In the genomic region with DNA sequence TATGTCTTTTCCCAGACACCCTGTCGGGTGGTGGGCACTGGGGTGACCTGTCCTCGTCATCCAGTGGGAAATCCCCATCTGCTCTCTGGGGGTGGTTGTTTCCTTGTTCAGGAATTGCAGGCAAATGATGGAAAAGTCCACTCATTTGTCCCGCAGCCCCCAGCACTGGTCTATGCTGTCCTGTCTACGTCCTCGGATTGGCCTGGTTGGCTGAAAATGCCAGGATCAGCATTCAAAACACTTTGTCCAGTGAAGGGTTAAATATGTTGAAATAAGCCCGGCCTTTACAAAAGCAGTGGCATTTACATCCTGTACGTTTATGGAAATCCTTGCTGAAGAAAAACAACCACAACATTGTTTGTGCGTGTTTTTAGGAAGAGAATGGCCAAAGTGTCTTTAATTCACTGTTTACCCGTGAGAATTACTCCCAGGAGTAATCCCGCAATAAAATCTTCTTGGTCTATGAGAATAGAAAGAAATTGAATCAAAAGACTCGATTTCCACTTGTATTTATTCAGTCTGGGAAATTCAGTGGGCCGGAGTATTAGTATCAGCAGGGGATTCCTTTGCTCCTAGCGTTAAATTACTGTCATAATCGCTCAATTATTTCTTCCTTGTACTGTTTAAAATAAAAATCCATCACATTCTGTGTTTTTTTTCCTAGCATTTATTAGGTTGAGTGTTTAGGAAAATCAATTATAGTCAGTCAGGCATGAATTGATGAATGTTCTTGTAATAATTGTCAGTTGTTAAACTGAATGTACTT, we compare ENCODE assay signal across 9 cellular contexts.
DNase-seq lines count a peak whose midpoint lies in the region; ATAC-seq and TF ChIP-seq lines count a peak whose summit lies in the region.
"Had no signal": no experiment of that assay in that cellular context is flagged by ENCODE, and none has a peak within 500 bp of the region (broad histone marks: within the 10 kb centered on the region; RNA-seq: fewer than 3 reads in every experiment).

No MANE protein-coding gene starts in this region.

- TF ChIP-seq CTCF in left ventricle myocardium inferior (IDR thresholded peaks at IDR 0.05; ENCODE audit: borderline replicate concordance) (no peak), BE2C (IDR thresholded peaks at IDR 0.05; ENCODE audit: low read depth, low read length) (no peak)

- H3K36me3 ChIP-seq in left ventricle myocardium inferior (peaks cover 64% of the 10 kb centered on the region), neuron (ENCODE audit: insufficient read depth, low read length) (peaks cover 23% of the 10 kb centered on the region), BE2C (peaks cover 7% of the 10 kb centered on the region)

- DNase-seq in left ventricle myocardium inferior, result no peak
- DNase-seq in Right ventricle myocardium superior, result no peak
- peak; percentile 76 for DNase-seq in fibroblast of gingiva (ENCODE audit: low read depth)
- DNase-seq in Kasumi-1 (lab: John Stamatoyannopoulos, UW), result no peak
- no peak for DNase-seq in BE2C
- DNase-seq in posterior vena cava (ENCODE audit: low spot score), result no peak
- DNase-seq: PC-3 had no signal

- ATAC-seq in Right ventricle myocardium superior (ENCODE audit: poor library complexity) (no peak), HG02571 (IDR thresholded peaks at IDR 0.05; ENCODE audit: unreplicated experiment) (no peak)
- ATAC-seq: PC-3 had no signal

- H3K27ac ChIP-seq in left ventricle myocardium inferior (replicated peaks), result peak overlapping the region; percentile 58

- no peak overlapping the region for H2AFZ ChIP-seq in neuron (ENCODE audit: low read depth, low read length)

- H3K4me3 ChIP-seq in left ventricle myocardium inferior (peak overlapping the region; percentile 27), neuron (ENCODE audit: low read length) (peak overlapping the region; percentile 14), BE2C (ENCODE audit: low read depth, low read length) (no peak overlapping the region)

- H3K27me3 ChIP-seq in left ventricle myocardium inferior (ENCODE audit: low read depth) (no peaks in the 10 kb centered on the region), neuron (ENCODE audit: insufficient read depth, low read length) (no peaks in the 10 kb centered on the region), BE2C (no peaks in the 10 kb centered on the region)

- intact Hi-C loops in left ventricle myocardium inferior (cut with micrococcal nuclease), result no loop called here
- intact Hi-C loops in Right ventricle myocardium superior (cut with DNase I), result no loop called here
- intact Hi-C loops in posterior vena cava (cut with DNase I), result no loop called here

- peaks cover 18% of the 10 kb centered on the region for H3K4me1 ChIP-seq in left ventricle myocardium inferior
- H3K4me1 ChIP-seq in neuron (ENCODE audit: insufficient read depth, low read length), result peaks cover 17% of the 10 kb centered on the region
- no peaks in the 10 kb centered on the region for H3K4me1 ChIP-seq in BE2C

- H3K9me3 ChIP-seq in left ventricle myocardium inferior (replicated peaks), result no peaks in the 10 kb centered on the region
- H3K9me3 ChIP-seq in neuron (ENCODE audit: low read length), result no peaks in the 10 kb centered on the region
- H3K9me3 ChIP-seq in BE2C, result no peaks in the 10 kb centered on the region
